ENCODE assay signal across 34 cellular contexts in genomic region chr5:175738126-175738525, GRCh38.
"Had no signal": no experiment of that assay in that cellular context is flagged by ENCODE, and none has a peak within 500 bp of the region (broad histone marks: within the 10 kb centered on the region; RNA-seq: fewer than 3 reads in every experiment).

No MANE protein-coding gene starts in this region.

- H3K36me3 Mint-ChIP-seq: activated CD4-positive, alpha-beta memory T cell treated with anti-CD3 and anti-CD28 coated beads for 36 hours; activated naive CD4-positive, alpha-beta T cell treated with anti-CD3 and anti-CD28 coated beads, Interleukin-2, amount 50 U/mL, for 72 hours; activated naive CD8-positive, alpha-beta T cell treated with anti-CD3 and anti-CD28 coated beads for 36 hours had no signal

- ATAC-seq: activated CD8-positive, alpha-beta T cell treated with anti-CD3 and anti-CD28 coated beads for 36 hours; activated naive CD4-positive, alpha-beta T cell treated with anti-CD3 and anti-CD28 coated beads, Interleukin-2, amount 50 U/mL, for 72 hours; activated T-cell treated with anti-CD3 and anti-CD28 coated beads, Interleukin-2, amount 50 U/mL, for 4 hours; activated T-cell treated with anti-CD3 and anti-CD28 coated beads, Interleukin-2, amount 50 U/mL, for 72 hours; activated T-helper 17 cell treated with anti-CD3 and anti-CD28 coated beads, Interleukin-2, amount 50 U/mL, for 72 hours; body of pancreas had no signal

- H3K27ac ChIP-seq: adrenal gland, body of pancreas, brain microvascular endothelial cell, breast epithelium, VCaP had no signal

- H3K9me3 Mint-ChIP-seq: activated CD4-positive, alpha-beta memory T cell treated with anti-CD3 and anti-CD28 coated beads for 36 hours; activated CD4-positive, alpha-beta T cell treated with anti-CD3 and anti-CD28 coated beads, Interleukin-2, amount 10 ng/mL, durations not matched to agents 24 days and 14 days; activated CD8-positive, alpha-beta T cell treated with anti-CD3 and anti-CD28 coated beads for 36 hours; activated naive CD4-positive, alpha-beta T cell treated with anti-CD3 and anti-CD28 coated beads for 36 hours; activated naive CD4-positive, alpha-beta T cell treated with anti-CD3 and anti-CD28 coated beads, Interleukin-2, amount 50 U/mL, for 72 hours; activated naive CD8-positive, alpha-beta T cell treated with anti-CD3 and anti-CD28 coated beads for 36 hours; activated T-cell treated with anti-CD3 and anti-CD28 coated beads, Interleukin-2, amount 50 U/mL, for 4 hours; activated T-cell treated with anti-CD3 and anti-CD28 coated beads, Interleukin-2, amount 50 U/mL, for 72 hours; activated T-helper 1 cell treated with anti-CD3 and anti-CD28 coated beads, Interleukin-12 subunit alpha, Interleukin-12 subunit beta, Interleukin-2, Interleukin-4 antibody, amounts not matched to agents 30 ng/mL and 10 ng/mL and 1 ng/mL, durations not matched to agents 14 hours and 24 hours and 36 hours; activated T-helper 17 cell treated with anti-CD3 and anti-CD28 coated beads, Interleukin-2, amount 50 U/mL, for 72 hours; T-helper 1 cell treated with Interleukin-12 subunit alpha and Interleukin-12 subunit beta and Interleukin-4 antibody, amounts not matched to agents 30 μg/mL and 1 μg/mL, for 36 hours; T-helper 2 cell treated with Interferon-gamma antibody and Interleukin-4, amounts not matched to agents 5 μg/mL and 100 μg/mL, for 36 hours had no signal

- H3K4me3 Mint-ChIP-seq: activated B cell treated with CpG ODN at 0.5 μM for 24 hours; activated CD4-positive, alpha-beta memory T cell treated with anti-CD3 and anti-CD28 coated beads for 36 hours; activated CD4-positive, alpha-beta T cell treated with anti-CD3 and anti-CD28 coated beads, Interleukin-2, amount 10 ng/mL, durations not matched to agents 24 days and 14 days; activated CD8-positive, alpha-beta T cell treated with anti-CD3 and anti-CD28 coated beads for 36 hours; activated naive CD4-positive, alpha-beta T cell treated with anti-CD3 and anti-CD28 coated beads for 36 hours; activated naive CD8-positive, alpha-beta T cell treated with anti-CD3 and anti-CD28 coated beads for 36 hours; activated T-cell treated with anti-CD3 and anti-CD28 coated beads, Interleukin-2, amount 50 U/mL, for 4 hours; activated T-cell treated with anti-CD3 and anti-CD28 coated beads, Interleukin-2, amount 50 U/mL, for 72 hours; activated T-helper 1 cell treated with anti-CD3 and anti-CD28 coated beads, Interleukin-12 subunit alpha, Interleukin-12 subunit beta, Interleukin-2, Interleukin-4 antibody, amounts not matched to agents 30 ng/mL and 10 ng/mL and 1 ng/mL, durations not matched to agents 14 hours and 24 hours and 36 hours; activated T-helper 17 cell treated with anti-CD3 and anti-CD28 coated beads, Interleukin-2, amount 50 U/mL, for 72 hours; T-helper 1 cell treated with Interleukin-12 subunit alpha and Interleukin-12 subunit beta and Interleukin-4 antibody, amounts not matched to agents 30 μg/mL and 1 μg/mL, for 36 hours; T-helper 2 cell treated with Interferon-gamma antibody and Interleukin-4, amounts not matched to agents 5 μg/mL and 100 μg/mL, for 36 hours had no signal

- H3K27ac Mint-ChIP-seq: activated B cell treated with CpG ODN at 0.5 μM for 24 hours; activated CD4-positive, alpha-beta memory T cell treated with anti-CD3 and anti-CD28 coated beads for 36 hours; activated CD4-positive, alpha-beta T cell treated with anti-CD3 and anti-CD28 coated beads, Interleukin-2, amount 10 ng/mL, durations not matched to agents 24 days and 14 days; activated CD8-positive, alpha-beta T cell treated with anti-CD3 and anti-CD28 coated beads for 36 hours; activated naive CD4-positive, alpha-beta T cell treated with anti-CD3 and anti-CD28 coated beads for 36 hours; activated naive CD4-positive, alpha-beta T cell treated with anti-CD3 and anti-CD28 coated beads, Interleukin-2, amount 50 U/mL, for 72 hours; activated naive CD8-positive, alpha-beta T cell treated with anti-CD3 and anti-CD28 coated beads for 36 hours; activated T-cell treated with anti-CD3 and anti-CD28 coated beads, Interleukin-2, amount 50 U/mL, for 72 hours; activated T-helper 1 cell treated with anti-CD3 and anti-CD28 coated beads, Interleukin-12 subunit alpha, Interleukin-12 subunit beta, Interleukin-2, Interleukin-4 antibody, amounts not matched to agents 30 ng/mL and 10 ng/mL and 1 ng/mL, durations not matched to agents 14 hours and 24 hours and 36 hours; activated T-helper 17 cell treated with anti-CD3 and anti-CD28 coated beads, Interleukin-2, amount 50 U/mL, for 72 hours; T-helper 1 cell treated with Interleukin-12 subunit alpha and Interleukin-12 subunit beta and Interleukin-4 antibody, amounts not matched to agents 30 μg/mL and 1 μg/mL, for 36 hours; T-helper 2 cell treated with Interferon-gamma antibody and Interleukin-4, amounts not matched to agents 5 μg/mL and 100 μg/mL, for 36 hours had no signal

- DNase-seq: activated B cell treated with CpG ODN at 0.5 μM for 24 hours; activated CD4-positive, alpha-beta memory T cell treated with anti-CD3 and anti-CD28 coated beads for 36 hours; activated CD4-positive, alpha-beta T cell treated with anti-CD3 and anti-CD28 coated beads for 4 hours; activated CD4-positive, alpha-beta T cell treated with anti-CD3 and anti-CD28 coated beads, Interleukin-2, amount 10 ng/mL, durations not matched to agents 24 days and 14 days; activated CD4-positive, alpha-beta T cell treated with anti-CD3 and anti-CD28 coated beads, Interleukin-2, amount 50 U/mL, for 1 hour; activated CD4-positive, alpha-beta T cell treated with anti-CD3 and anti-CD28 coated beads, Interleukin-2, amount 50 U/mL, for 4 hours; activated CD4-positive, CD25-positive, alpha-beta regulatory T cell treated with anti-CD3 and anti-CD28 coated beads, Interleukin-2, amount 50 U/mL, for 72 hours; activated CD8-positive, alpha-beta T cell treated with anti-CD3 and anti-CD28 coated beads for 36 hours; activated effector memory CD4-positive, alpha-beta T cell treated with anti-CD3 and anti-CD28 coated beads, Interleukin-2, amount 50 U/mL, for 16 hours; activated gamma-delta T cell treated with Interleukin-2 at 50 U/mL for 16 hours; activated naive CD4-positive, alpha-beta T cell; activated naive CD4-positive, alpha-beta T cell treated with anti-CD3 and anti-CD28 coated beads for 36 hours; activated naive CD4-positive, alpha-beta T cell treated with anti-CD3 and anti-CD28 coated beads, Interleukin-2, amount 50 U/mL, for 16 hours; activated naive CD8-positive, alpha-beta T cell treated with anti-CD3 and anti-CD28 coated beads for 36 hours; activated T-cell treated with anti-CD3 and anti-CD28 coated beads for 4 hours; activated T-cell treated with anti-CD3 and anti-CD28 coated beads, Interleukin-2, amount 50 U/mL, for 1 hour; activated T-cell treated with anti-CD3 and anti-CD28 coated beads, Interleukin-2, amount 50 U/mL, for 4 hours; activated T-cell treated with anti-CD3 and anti-CD28 coated beads, Interleukin-2, amount 50 U/mL, for 72 hours; amniotic stem cell; body of pancreas; brain microvascular endothelial cell; central memory CD4-positive, alpha-beta T cell; SW 1271; T-helper 1 cell; T-helper 2 cell; T-helper 9 cell had no signal

- H3K4me1 Mint-ChIP-seq: activated B cell treated with CpG ODN at 0.5 μM for 24 hours; activated CD4-positive, alpha-beta T cell treated with anti-CD3 and anti-CD28 coated beads, Interleukin-2, amount 10 ng/mL, durations not matched to agents 24 days and 14 days; activated naive CD8-positive, alpha-beta T cell treated with anti-CD3 and anti-CD28 coated beads for 36 hours; activated T-helper 17 cell treated with anti-CD3 and anti-CD28 coated beads, Interleukin-2, amount 50 U/mL, for 72 hours had no signal

- H3K4me3 ChIP-seq: adrenal gland, body of pancreas, breast epithelium had no signal
